Comparison of ENCODE assay signal across 20 cellular contexts in genomic region chr22:20805972-20806471, GRCh38. TPM values are rescaled to one million over a fixed set of nuclear protein-coding genes. Genes with fewer than 3 reads are reported as not detected.
DNase-seq lines count a peak whose midpoint lies in the region; ATAC-seq, FAIRE-seq and TF ChIP-seq lines count a peak whose summit lies in the region.
"Had no signal": no experiment of that assay in that cellular context is flagged by ENCODE, and none has a peak within 500 bp of the region (broad histone marks: within the 10 kb centered on the region; RNA-seq: fewer than 3 reads in every experiment).

No MANE protein-coding gene starts in this region.

- POLR2A ChIA-PET in A549 (lab: Yijun Ruan, JAX) = no interaction called here

- H3K36me3 ChIP-seq in SJSA1 = peaks cover 75% of the 10 kb centered on the region

- H3K27ac ChIP-seq in A549 (peak overlapping the region; percentile 59 to 80; a peak in 5 of 6 replicates), SJSA1 (peak overlapping the region; percentile 14; the same call in 1 of the 2 replicates)
- H3K27ac ChIP-seq: ascending aorta, gastrocnemius medialis, tibial artery had no signal

- no peak for TF ChIP-seq RAD21 in A549 (conservative IDR thresholded peaks at IDR 0.05 in 1 of 2, IDR thresholded peaks at IDR 0.05 in 1 of 2)

- H3K4me1 ChIP-seq in A549 = peaks cover 24% of the 10 kb centered on the region
- peaks cover 20% of the 10 kb centered on the region for H3K4me1 ChIP-seq in SJSA1 (replicated peaks)
- H3K4me1 ChIP-seq: ascending aorta, gastrocnemius medialis, tibial artery had no signal

- H3K4me3 ChIP-seq in A549 = no peak overlapping the region
- no peak overlapping the region for H3K4me3 ChIP-seq in SJSA1
- H3K4me3 ChIP-seq: ascending aorta, gastrocnemius medialis, tibial artery had no signal

- H3K27me3 ChIP-seq in SJSA1 (replicated peaks) = no peaks in the 10 kb centered on the region
- H3K27me3 ChIP-seq: ascending aorta, gastrocnemius medialis, tibial artery had no signal

- FAIRE-seq in A549 (lab: Jason Lieb, UNC) (no peak), H54 (lab: Jason Lieb, UNC) (no peak)

- no peak for TF ChIP-seq EP300 in A549 (IDR thresholded peaks at IDR 0.05)

- TF ChIP-seq POLR2A in A549 (IDR thresholded peaks at IDR 0.05; ENCODE audit: low read length) = no peak
- TF ChIP-seq POLR2A in H54 (IDR thresholded peaks at IDR 0.05; ENCODE audit: low read depth, low read length) = no peak

- ATAC-seq in A549 (no peak), HG03521 (IDR thresholded peaks at IDR 0.05; ENCODE audit: unreplicated experiment) (no peak), HG02763 (IDR thresholded peaks at IDR 0.05; ENCODE audit: unreplicated experiment) (no peak), HG03439 (IDR thresholded peaks at IDR 0.05; ENCODE audit: unreplicated experiment) (no peak)
- ATAC-seq: gastrocnemius medialis, right cardiac atrium had no signal

- H3K9me3 ChIP-seq in A549 (no peaks in the 10 kb centered on the region), SJSA1 (replicated peaks) (no peaks in the 10 kb centered on the region)
- H3K9me3 ChIP-seq: ascending aorta, gastrocnemius medialis, tibial artery had no signal

- 43% methylated on average over 3 of the region's 3 CpGs for WGBS in A549 (ENCODE audit: missing lambda C conversion rate)

- no peak for TF ChIP-seq CTCF in A549 (IDR thresholded peaks at IDR 0.05)

- DNase-seq in A549 (ENCODE audit: low read depth in 1 of 2, low spot score in 1 of 2) (no peak), H54 (ENCODE audit: insufficient read length, low spot score) (peak; percentile 42), SJSA1 (ENCODE audit: low read depth in 1 of 2, low spot score in 2 of 2) (peak; percentile 27 to 53), fibroblast of the conjunctiva (ENCODE audit: low read depth) (peak; percentile 3), cerebellar nuclear complex (lab: John Stamatoyannopoulos, UW) (no peak)
- DNase-seq: activated CD4-positive, alpha-beta memory T cell treated with anti-CD3 and anti-CD28 coated beads, Interleukin-2, amount 10 ng/mL, durations not matched to agents 7 days and 5 days; activated effector memory CD4-positive, alpha-beta T cell treated with Interleukin-2 at 50 U/mL for 16 hours; gastrocnemius medialis; GOT3; KBM-7; midbrain; NCI-H1436; NCI-H345; right cardiac atrium; stimulated activated CD4-positive, alpha-beta T cell treated with anti-CD3 and anti-CD28 coated beads, Interleukin-4, amount 100 ng/mL, for 1 hour had no signal

- H3K4me2 ChIP-seq in A549 = peak overlapping the region; percentile 2; the same call in 1 of the 3 replicates

- CTCF ChIA-PET in A549 (lab: Yijun Ruan, JAX) = interaction anchor here (0.9 to 3.8 kb wide), 2 partner anchors 21 to 79 kb away, joined by 4 to 26 read pairs; no protein-coding TSS in a partner anchor

TF ChIP-seq in A549, 52 proteins besides CTCF, POLR2A, EP300 and RAD21:
- TF ChIP-seq, protein P1, sequence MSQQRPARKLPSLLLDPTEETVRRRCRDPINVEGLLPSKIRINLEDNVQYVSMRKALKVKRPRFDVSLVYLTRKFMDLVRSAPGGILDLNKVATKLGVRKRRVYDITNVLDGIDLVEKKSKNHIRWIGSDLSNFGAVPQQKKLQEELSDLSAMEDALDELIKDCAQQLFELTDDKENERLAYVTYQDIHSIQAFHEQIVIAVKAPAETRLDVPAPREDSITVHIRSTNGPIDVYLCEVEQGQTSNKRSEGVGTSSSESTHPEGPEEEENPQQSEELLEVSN (IDR thresholded peaks at IDR 0.05; ENCODE audit: borderline replicate concordance, low read depth) = no peak
- TF ChIP-seq RFX5 (IDR thresholded peaks at IDR 0.05) (no peak), ESRRA (IDR thresholded peaks at IDR 0.05; ENCODE audit: borderline replicate concordance, low read length) (no peak), TP53 (CRISPR knock-in tag; IDR thresholded peaks at IDR 0.05) (no peak), CBX2 (IDR thresholded peaks at IDR 0.05; ENCODE audit: borderline replicate concordance, low read depth) (no peak), NR3C1 (IDR thresholded peaks at IDR 0.05) (no peak), POLR2AphosphoS2 (conservative IDR thresholded peaks at IDR 0.05; ENCODE audit: low read length) (no peak)
- TF ChIP-seq, protein P2, sequence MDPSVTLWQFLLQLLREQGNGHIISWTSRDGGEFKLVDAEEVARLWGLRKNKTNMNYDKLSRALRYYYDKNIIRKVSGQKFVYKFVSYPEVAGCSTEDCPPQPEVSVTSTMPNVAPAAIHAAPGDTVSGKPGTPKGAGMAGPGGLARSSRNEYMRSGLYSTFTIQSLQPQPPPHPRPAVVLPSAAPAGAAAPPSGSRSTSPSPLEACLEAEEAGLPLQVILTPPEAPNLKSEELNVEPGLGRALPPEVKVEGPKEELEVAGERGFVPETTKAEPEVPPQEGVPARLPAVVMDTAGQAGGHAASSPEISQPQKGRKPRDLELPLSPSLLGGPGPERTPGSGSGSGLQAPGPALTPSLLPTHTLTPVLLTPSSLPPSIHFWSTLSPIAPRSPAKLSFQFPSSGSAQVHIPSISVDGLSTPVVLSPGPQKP (IDR thresholded peaks at IDR 0.05; ENCODE audit: low read depth, low read length) = no peak
- TF ChIP-seq, protein P3, sequence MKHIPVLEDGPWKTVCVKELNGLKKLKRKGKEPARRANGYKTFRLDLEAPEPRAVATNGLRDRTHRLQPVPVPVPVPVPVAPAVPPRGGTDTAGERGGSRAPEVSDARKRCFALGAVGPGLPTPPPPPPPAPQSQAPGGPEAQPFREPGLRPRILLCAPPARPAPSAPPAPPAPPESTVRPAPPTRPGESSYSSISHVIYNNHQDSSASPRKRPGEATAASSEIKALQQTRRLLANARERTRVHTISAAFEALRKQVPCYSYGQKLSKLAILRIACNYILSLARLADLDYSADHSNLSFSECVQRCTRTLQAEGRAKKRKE (CRISPR knock-in tag; IDR thresholded peaks at IDR 0.05; ENCODE audit: low read depth) = no peak

RNA-seq across cellular contexts. Expression of gene SERPIND1, which starts 32.1 kb away (rescaled TPM):
- polyA plus RNA-seq in A549 (2011; rRNA removed) = not detected in 2 replicates
- polyA plus RNA-seq in A549 (2012; cell fraction: cytosol; rRNA removed) = not detected in 2 replicates
- not detected in 2 replicates for polyA plus RNA-seq in A549 (2012; cell fraction: nucleus; rRNA removed)
- polyA plus RNA-seq in A549 (2017; fragmentation: RNase III; extraction: RNeasy Plus Mini Kit Qiagen cat#74134 plus additional on column Dnase treatment) = not detected in 3 replicates
- polyA minus RNA-seq in A549 (2011; rRNA and poly(A)+ RNA removed) = not detected in 2 replicates
- not detected in 2 replicates for total RNA-seq in SJSA1 (2014; rRNA removed; shearing (Covaris generic))
- total RNA-seq: activated CD4-positive, alpha-beta memory T cell treated with anti-CD3 and anti-CD28 coated beads, Interleukin-2, amount 10 ng/mL, durations not matched to agents 7 days and 5 days; ascending aorta had no signal

RNA-seq across cellular contexts. Expression of gene PI4KA, which starts 52.6 kb away (rescaled TPM):
- polyA plus RNA-seq in A549 (2011; rRNA removed) = 14.4 and 22.6 TPM in 2 replicates
- 23.9 and 27.8 TPM in 2 replicates for polyA plus RNA-seq in A549 (2012; cell fraction: cytosol; rRNA removed)
- 69.3 and 79.0 TPM in 2 replicates for polyA plus RNA-seq in A549 (2012; cell fraction: nucleus; rRNA removed)
- polyA plus RNA-seq in A549 (2017; fragmentation: RNase III; extraction: RNeasy Plus Mini Kit Qiagen cat#74134 plus additional on column Dnase treatment) = 20.6 to 21.9 TPM (median 21.3 TPM) in 3 replicates
- 33.6 and 40.8 TPM in 2 replicates for polyA minus RNA-seq in A549 (2011; rRNA and poly(A)+ RNA removed)
- total RNA-seq in SJSA1 (2014; rRNA removed; shearing (Covaris generic)) = 24.9 and 29.6 TPM in 2 replicates

RNA-seq across cellular contexts. Expression of gene SNAP29, which starts 52.8 kb away (rescaled TPM):
- polyA plus RNA-seq in A549 (2011; rRNA removed) = 20.1 and 23.4 TPM in 2 replicates
- 13.3 and 14.1 TPM in 2 replicates for polyA plus RNA-seq in A549 (2012; cell fraction: cytosol; rRNA removed)
- 5.8 and 6.9 TPM in 2 replicates for polyA plus RNA-seq in A549 (2012; cell fraction: nucleus; rRNA removed)
- polyA plus RNA-seq in A549 (2017; fragmentation: RNase III; extraction: RNeasy Plus Mini Kit Qiagen cat#74134 plus additional on column Dnase treatment) = 13.4 to 14.2 TPM (median 13.8 TPM) in 3 replicates
- polyA minus RNA-seq in A549 (2011; rRNA and poly(A)+ RNA removed) = 8.9 and 9.6 TPM in 2 replicates
- total RNA-seq in SJSA1 (2014; rRNA removed; shearing (Covaris generic)) = 10.4 and 17.2 TPM in 2 replicates

Comparison
In these comparisons a context has a peak if more than half of its experiments do, and no peak if none do; other contexts are left out.
1. DNase-seq: peak in H54 (single experiment), SJSA1 (2 of 2) and fibroblast of the conjunctiva (single experiment); none in A549 (0 of 2) and cerebellar nuclear complex (0 of 2).